19 cellular contexts compared by ENCODE assay signal in genomic region chr6:158848441-158848840, GRCh38. TPM values are rescaled to one million over a fixed set of nuclear protein-coding genes. Genes with fewer than 3 reads are reported as not detected.
DNase-seq lines count a peak whose midpoint lies in the region; ATAC-seq and TF ChIP-seq lines count a peak whose summit lies in the region.
"Had no signal": no experiment of that assay in that cellular context is flagged by ENCODE, and none has a peak within 500 bp of the region (broad histone marks: within the 10 kb centered on the region; RNA-seq: fewer than 3 reads in every experiment).

No MANE protein-coding gene starts in this region.

- no peak overlapping the region for H3K4me2 ChIP-seq in trophoblast cell (ENCODE audit: low read length)

- no peak overlapping the region for H3K9ac ChIP-seq in trophoblast cell (ENCODE audit: low read length)

- no peaks in the 10 kb centered on the region for H3K27me3 ChIP-seq in trophoblast cell (ENCODE audit: insufficient read depth, low read length)
- H3K27me3 ChIP-seq: tibial artery had no signal

- H3K9me3 ChIP-seq in trophoblast cell (ENCODE audit: insufficient read depth, low read depth, low read length): no peaks in the 10 kb centered on the region
- H3K9me3 ChIP-seq: neutrophil, tibial artery had no signal

- no peak overlapping the region for H4K8ac ChIP-seq in trophoblast cell (ENCODE audit: low read depth, low read length)

- TF ChIP-seq CTCF in C4-2B (conservative IDR thresholded peaks at IDR 0.05) (no peak), WTC11 (IDR thresholded peaks at IDR 0.05) (no peak)

- H3K79me2 ChIP-seq in trophoblast cell (ENCODE audit: control insufficient read depth, insufficient read depth, low read length, poor library complexity): peaks cover 6% of the 10 kb centered on the region

- WGBS in trophoblast cell (ENCODE audit: extremely low coverage, insufficient coverage, insufficient read length): no CpG with 5 or more reads among the region's 7 CpGs

- no peak overlapping the region for H2BK5ac ChIP-seq in trophoblast cell (ENCODE audit: low read depth, low read length, poor library complexity)

- H3K14ac ChIP-seq in trophoblast cell (ENCODE audit: low read length): peak overlapping the region; percentile 85

- POLR2A ChIA-PET in WTC11 (lab: Charles Lee): no interaction called here

- no peak overlapping the region for H3K4me3 ChIP-seq in trophoblast cell (ENCODE audit: low read depth, low read length)
- H3K4me3 ChIP-seq: tibial artery had no signal

- peaks cover 7% of the 10 kb centered on the region for H3K36me3 Mint-ChIP-seq in effector memory CD8-positive, alpha-beta T cell (ENCODE audit: insufficient read depth)
- no peaks in the 10 kb centered on the region for H3K36me3 Mint-ChIP-seq in WTC11
- H3K36me3 Mint-ChIP-seq: activated naive CD8-positive, alpha-beta T cell treated with anti-CD3 and anti-CD28 coated beads, Interleukin-2, amount 10 ng/mL, durations not matched to agents 7 days and 5 days had no signal

- peak overlapping the region; percentile 23 to 62 for H3K4me3 Mint-ChIP-seq in effector memory CD8-positive, alpha-beta T cell
- no peak overlapping the region for H3K4me3 Mint-ChIP-seq in WTC11
- H3K4me3 Mint-ChIP-seq: activated naive CD8-positive, alpha-beta T cell treated with anti-CD3 and anti-CD28 coated beads, Interleukin-2, amount 10 ng/mL, durations not matched to agents 7 days and 5 days; H9; T-helper 1 cell treated with Interleukin-12 subunit alpha and Interleukin-12 subunit beta and Interleukin-4 antibody, amounts not matched to agents 30 μg/mL and 1 μg/mL, for 36 hours had no signal

- no peak overlapping the region for H4K12ac ChIP-seq in trophoblast cell (ENCODE audit: low read depth, low read length)

- H2BK12ac ChIP-seq in trophoblast cell (ENCODE audit: low read length): peak overlapping the region; percentile 81

- peaks cover 18 to 24% of the 10 kb centered on the region in 2 donors for H3K4me1 Mint-ChIP-seq in effector memory CD8-positive, alpha-beta T cell (ENCODE audit: low read depth in 2 of 2)
- H3K4me1 Mint-ChIP-seq in WTC11: peaks cover 20% of the 10 kb centered on the region

- H3K27ac ChIP-seq in C4-2B (0 out of 2 replicates have a peak overlapping the region, but pooled peaks have one; percentile 19), trophoblast cell (ENCODE audit: low read depth, low read length) (no peak overlapping the region)
- H3K27ac ChIP-seq: neutrophil, tibial artery had no signal

- no peak for ATAC-seq in effector memory CD8-positive, alpha-beta T cell (replicated peaks)
- ATAC-seq in GM18909 (IDR thresholded peaks at IDR 0.05; ENCODE audit: poor library complexity, unreplicated experiment) (no peak), GM19035 (IDR thresholded peaks at IDR 0.05; ENCODE audit: unreplicated experiment) (no peak), WTC11 (no peak)

- no peak overlapping the region for H2AFZ ChIP-seq in trophoblast cell (ENCODE audit: insufficient read depth, low read length, poor library complexity)

- H3K18ac ChIP-seq in trophoblast cell (ENCODE audit: low read length): no peak overlapping the region

- H3K23ac ChIP-seq in trophoblast cell (ENCODE audit: low read length): no peak overlapping the region

- H4K91ac ChIP-seq in trophoblast cell (ENCODE audit: low read depth, low read length): peak overlapping the region; percentile 85

- peak overlapping the region; percentile 67 for H2BK120ac ChIP-seq in trophoblast cell (ENCODE audit: insufficient read depth, low read length, poor library complexity)

- peaks cover 20% of the 10 kb centered on the region for H3K79me1 ChIP-seq in trophoblast cell (ENCODE audit: low read length)

- peak overlapping the region; percentile 76 for H2AK5ac ChIP-seq in trophoblast cell (ENCODE audit: low read length)

- peak overlapping the region in 1 of 2 donors; percentile 100 for H3K27ac Mint-ChIP-seq in effector memory CD8-positive, alpha-beta T cell
- no peak overlapping the region for H3K27ac Mint-ChIP-seq in WTC11
- H3K27ac Mint-ChIP-seq: activated naive CD8-positive, alpha-beta T cell treated with anti-CD3 and anti-CD28 coated beads, Interleukin-2, amount 10 ng/mL, durations not matched to agents 7 days and 5 days; H9 had no signal

- CTCF ChIA-PET in WTC11 (lab: Charles Lee): no interaction called here

- peak overlapping the region; percentile 19 for H3K4ac ChIP-seq in trophoblast cell (ENCODE audit: low read depth, low read length)

- H3K36me3 ChIP-seq in trophoblast cell (ENCODE audit: control insufficient read depth in 1 of 2, insufficient read depth in 2 of 2, low read length in 2 of 2): no peaks in the 10 kb centered on the region
- H3K36me3 ChIP-seq: neutrophil, tibial artery had no signal

- no peaks in the 10 kb centered on the region for H3K27me3 Mint-ChIP-seq in effector memory CD8-positive, alpha-beta T cell
- H3K27me3 Mint-ChIP-seq in WTC11 (ENCODE audit: low read depth): no peaks in the 10 kb centered on the region

- no peaks in the 10 kb centered on the region for H3K9me3 Mint-ChIP-seq in effector memory CD8-positive, alpha-beta T cell
- H3K9me3 Mint-ChIP-seq in WTC11: no peaks in the 10 kb centered on the region
- H3K9me3 Mint-ChIP-seq: activated naive CD8-positive, alpha-beta T cell treated with anti-CD3 and anti-CD28 coated beads, Interleukin-2, amount 10 ng/mL, durations not matched to agents 7 days and 5 days; H9; T-helper 1 cell treated with Interleukin-12 subunit alpha and Interleukin-12 subunit beta and Interleukin-4 antibody, amounts not matched to agents 30 μg/mL and 1 μg/mL, for 36 hours had no signal

- H3K4me1 ChIP-seq in trophoblast cell (ENCODE audit: control insufficient read depth in 1 of 2, insufficient read depth in 2 of 2, low read length in 2 of 2): peaks cover 16 to 22% of the 10 kb centered on the region in 2 experiments

- DNase-seq in NCI-H146 treated with DMSO at 0.1 percent for 48 hours (lab: John Stamatoyannopoulos, UW; ENCODE audit: unreplicated experiment) (peak; percentile 60), trophoblast cell (peak in 1 of 2 donors; percentile 48), WTC11 (ENCODE audit: low spot score) (no peak), cerebellum (ENCODE audit: low spot score) (no peak)
- DNase-seq in effector memory CD8-positive, alpha-beta T cell: peak in 1 of 3 experiments; percentile 18
- DNase-seq: activated CD4-positive, CD25-positive, alpha-beta regulatory T cell; activated CD8-positive, alpha-beta memory T cell treated with anti-CD3 and anti-CD28 coated beads for 24 hours; activated naive CD8-positive, alpha-beta T cell treated with anti-CD3 and anti-CD28 coated beads, Interleukin-2, amount 10 ng/mL, durations not matched to agents 7 days and 5 days; H9; mesendoderm; NCI-H2029; NCI-H510A; SIG-M5; tibial artery had no signal

TF ChIP-seq in WTC11, 78 proteins besides CTCF, POLR2A, EP300 and RAD21:
- TF ChIP-seq ZBTB21 (CRISPR knock-in tag; IDR thresholded peaks at IDR 0.05; ENCODE audit: borderline replicate concordance): no peak
- no peak for TF ChIP-seq OVOL2 (CRISPR knock-in tag; IDR thresholded peaks at IDR 0.05; ENCODE audit: borderline replicate concordance)
- no peak for TF ChIP-seq NR1H2 (CRISPR knock-in tag; IDR thresholded peaks at IDR 0.05)
- TF ChIP-seq ZNF281 (CRISPR knock-in tag; IDR thresholded peaks at IDR 0.05): no peak
- TF ChIP-seq SMAD3 (CRISPR knock-in tag; IDR thresholded peaks at IDR 0.05; ENCODE audit: borderline replicate concordance): no peak
- no peak for TF ChIP-seq ETV6 (CRISPR knock-in tag; IDR thresholded peaks at IDR 0.05)
- TF ChIP-seq ERG (CRISPR knock-in tag; IDR thresholded peaks at IDR 0.05): no peak
- no peak for TF ChIP-seq E2F4 (CRISPR knock-in tag; IDR thresholded peaks at IDR 0.05; ENCODE audit: borderline replicate concordance, low read depth)

RNA-seq across cellular contexts. Expression of gene EZR, which starts 29.3 kb away (rescaled TPM):
- polyA plus RNA-seq in trophoblast cell (2013): 490 and 492 TPM in 2 replicates
- total RNA-seq in WTC11 (2021) (194 to 215 TPM (median 199 TPM) in 3 replicates), cerebellum (47.4 TPM)
